In genomic region chr7:99626661-99627060, GRCh38 we compare ENCODE assay signal across 1 cellular context.
TF ChIP-seq lines count a peak whose summit lies in the region.

No MANE protein-coding gene starts in this region.

TF ChIP-seq in GM23338, 12 proteins besides CTCF, POLR2A, EP300 and RAD21:
- TF ChIP-seq JUNB (IDR thresholded peaks at IDR 0.05; ENCODE audit: unreplicated experiment), result no peak
- TF ChIP-seq NANOG (IDR thresholded peaks at IDR 0.05; ENCODE audit: borderline replicate concordance), result no peak
- TF ChIP-seq CREB1 (CRISPR knock-in tag; IDR thresholded peaks at IDR 0.05; ENCODE audit: low read depth), result no peak
- TF ChIP-seq ZNF114 (CRISPR knock-in tag; IDR thresholded peaks at IDR 0.05), result no peak
- no peak for TF ChIP-seq ETS1 (IDR thresholded peaks at IDR 0.05)
- no peak for TF ChIP-seq EZH2 (IDR thresholded peaks at IDR 0.05; ENCODE audit: low read depth, unreplicated experiment)
- TF ChIP-seq STAT1 (IDR thresholded peaks at IDR 0.05; ENCODE audit: unreplicated experiment), result no peak
- no peak for TF ChIP-seq ZNF462 (CRISPR knock-in tag; IDR thresholded peaks at IDR 0.05)
- TF ChIP-seq EZH2phosphoT487 (IDR thresholded peaks at IDR 0.05; ENCODE audit: unreplicated experiment), result no peak
- no peak for TF ChIP-seq REST (IDR thresholded peaks at IDR 0.05; ENCODE audit: unreplicated experiment)
- no peak for TF ChIP-seq POLR2AphosphoS5 (IDR thresholded peaks at IDR 0.05; ENCODE audit: low read depth)
- TF ChIP-seq ZNF331 (CRISPR knock-in tag; IDR thresholded peaks at IDR 0.05; ENCODE audit: low read depth), result no peak
